Comparison of ENCODE assay signal across 8 cellular contexts in the genomic region with DNA sequence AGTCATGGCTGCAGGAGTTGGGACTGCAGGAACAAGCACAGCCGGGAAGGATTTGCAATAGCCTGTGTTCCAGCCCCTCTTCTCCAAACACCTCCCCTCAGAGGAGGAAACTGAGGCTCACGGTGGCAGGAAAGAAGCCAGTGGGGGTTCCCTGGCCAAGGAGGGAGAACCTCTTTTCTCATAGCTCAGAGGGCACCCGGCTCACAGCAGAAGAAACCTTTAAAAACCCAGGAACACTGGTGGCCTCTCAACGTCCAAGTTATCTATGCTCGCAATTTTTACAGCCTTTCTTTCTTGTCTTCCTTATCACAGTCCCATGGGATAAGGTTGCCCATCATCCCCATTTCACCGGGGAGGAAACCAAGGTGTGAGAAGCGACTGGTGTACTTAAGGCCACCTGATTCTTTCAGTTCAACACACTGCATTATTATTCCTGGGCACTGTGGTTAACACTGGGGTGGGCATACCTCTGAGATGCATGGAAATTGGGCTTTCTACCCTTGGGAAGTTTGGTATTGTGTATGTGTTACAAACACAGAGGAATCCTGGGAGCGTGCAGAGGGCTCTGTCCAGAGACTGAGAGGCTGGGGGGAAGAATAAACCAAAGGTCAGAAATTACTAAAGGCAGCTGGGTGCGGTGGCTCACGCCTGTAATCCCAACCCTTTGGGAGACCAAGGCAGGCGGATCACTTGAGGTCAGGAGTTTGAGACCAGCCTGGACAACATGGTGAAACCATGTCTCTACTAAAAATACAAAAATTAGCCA. TPM values are rescaled to one million over a fixed set of nuclear protein-coding genes. Genes with fewer than 3 reads are reported as not detected.
DNase-seq lines count a peak whose midpoint lies in the region; ATAC-seq and TF ChIP-seq lines count a peak whose summit lies in the region.

No MANE protein-coding gene starts in this region.

- ATAC-seq in DND-41 (ENCODE audit: insufficient read depth, low read depth) = no peak
- ATAC-seq in GM18505 (IDR thresholded peaks at IDR 0.05; ENCODE audit: unreplicated experiment) = no peak

- TF ChIP-seq CTCF in DND-41 (IDR thresholded peaks at IDR 0.05; ENCODE audit: borderline replicate concordance, extremely low read depth, low read length, poor library complexity, severe bottlenecking) (no peak), fibroblast of mammary gland (conservative IDR thresholded peaks at IDR 0.05; ENCODE audit: control insufficient read depth, insufficient read depth, low read depth, low read length) (no peak), parathyroid adenoma (IDR thresholded peaks at IDR 0.05) (no peak)

- H3K4me3 ChIP-seq in DND-41 (ENCODE audit: low read depth in 1 of 2, low read length in 2 of 2) (peak overlapping the region in 1 of 2 experiments; percentile 80; a peak in 3 of 4 replicates), SK-N-MC (peak overlapping the region; percentile 90), fibroblast of mammary gland (ENCODE audit: control insufficient read depth, low read depth, low read length) (peak overlapping the region; percentile 94), parathyroid adenoma (ENCODE audit: low read depth, low read length) (peak overlapping the region; percentile 91)

- no peak for TF ChIP-seq POLR2A in GM18505 (IDR thresholded peaks at IDR 0.05; ENCODE audit: borderline replicate concordance, extremely low read depth, insufficient read depth, insufficient read length)

- H3K4me2 ChIP-seq in DND-41 (ENCODE audit: insufficient read depth, low read length) (peak overlapping the region; percentile 71), parathyroid adenoma (ENCODE audit: low read length) (peak overlapping the region; percentile 98)

- H3K9me3 ChIP-seq in DND-41 (ENCODE audit: insufficient read depth, low read length, severe bottlenecking) (no peaks in the 10 kb centered on the region), SK-N-MC (ENCODE audit: low read depth, low read length) (no peaks in the 10 kb centered on the region), parathyroid adenoma (ENCODE audit: control insufficient read depth, low read length) (no peaks in the 10 kb centered on the region)

- H3K4me1 ChIP-seq in DND-41 (ENCODE audit: insufficient read depth, low read length) = peaks cover 24% of the 10 kb centered on the region
- H3K4me1 ChIP-seq in parathyroid adenoma = peaks cover 10% of the 10 kb centered on the region

- H4K20me1 ChIP-seq in DND-41 (ENCODE audit: insufficient read depth, low read length) = no peaks in the 10 kb centered on the region

- H3K9ac ChIP-seq in DND-41 (ENCODE audit: low read depth, low read length) = peak overlapping the region; percentile 78
- H3K9ac ChIP-seq in SK-N-MC (ENCODE audit: insufficient read length) = peak overlapping the region; percentile 94
- H3K9ac ChIP-seq in parathyroid adenoma = peak overlapping the region; percentile 62

- peak overlapping the region; percentile 92 for H2AFZ ChIP-seq in DND-41 (ENCODE audit: low read depth, low read length)
- H2AFZ ChIP-seq in parathyroid adenoma = peak overlapping the region; percentile 94

- no peak overlapping the region for H3K27ac ChIP-seq in DND-41 (ENCODE audit: low read length)
- H3K27ac ChIP-seq in SK-N-MC = peak overlapping the region; percentile 83; the same call in 1 of the 2 replicates
- H3K27ac ChIP-seq in parathyroid adenoma = peak overlapping the region; percentile 78

- H3K36me3 ChIP-seq in DND-41 (ENCODE audit: insufficient read depth, low read length) (peaks cover 10% of the 10 kb centered on the region), SK-N-MC (ENCODE audit: insufficient read depth, low read length) (peaks cover 6% of the 10 kb centered on the region; the same call in 1 of the 2 replicates), parathyroid adenoma (ENCODE audit: control insufficient read depth, insufficient read depth, low read length) (no peaks in the 10 kb centered on the region)

- H3K27me3 ChIP-seq in DND-41 (ENCODE audit: insufficient read depth, low read length, poor library complexity) (peaks cover 5% of the 10 kb centered on the region), parathyroid adenoma (ENCODE audit: control insufficient read depth, insufficient read depth, low read length) (no peaks in the 10 kb centered on the region)

- DNase-seq in DND-41 = no peak
- no peak for DNase-seq in SK-N-MC (ENCODE audit: low read depth, low spot score)
- no peak for DNase-seq in fibroblast of mammary gland (ENCODE audit: low read depth)
- no peak for DNase-seq in NCI-H69 (lab: John Stamatoyannopoulos, UW)
- no peak for DNase-seq in NCI-H226
- DNase-seq in H4 (ENCODE audit: low spot score) = no peak

- H3K79me2 ChIP-seq in DND-41 (ENCODE audit: insufficient read depth, low read length) (peaks cover 5% of the 10 kb centered on the region), parathyroid adenoma (peaks cover 2% of the 10 kb centered on the region)

RNA-seq across cellular contexts. Expression of gene ZNF629, which starts 0.8 kb away (rescaled TPM):
- total RNA-seq in H4 (2014; rRNA removed; shearing (Covaris generic)) = 10.7 and 13.9 TPM in 2 replicates

RNA-seq across cellular contexts. Expression of gene RNF40, which starts 25.7 kb away (rescaled TPM):
- 57.9 and 79.2 TPM in 2 replicates for total RNA-seq in H4 (2014; rRNA removed; shearing (Covaris generic))

RNA-seq across cellular contexts. Expression of gene CFAP119, which starts 25.9 kb away (rescaled TPM):
- total RNA-seq in H4 (2014; rRNA removed; shearing (Covaris generic)) = 1.9 and 11.0 TPM in 2 replicates

RNA-seq across cellular contexts. Expression of gene PHKG2, which starts 39.6 kb away (rescaled TPM):
- 30.8 and 42.5 TPM in 2 replicates for total RNA-seq in H4 (2014; rRNA removed; shearing (Covaris generic))
